1 cellular context compared by ENCODE assay signal in genomic region chr2:138395565-138396306, GRCh38.
TF ChIP-seq lines count a peak whose summit lies in the region.

No MANE protein-coding gene starts in this region.

TF ChIP-seq in GM23338, 12 proteins besides CTCF, POLR2A, EP300 and RAD21 (continued from another document):
- TF ChIP-seq ZNF462 (CRISPR knock-in tag; IDR thresholded peaks at IDR 0.05) (no peak), EZH2 (IDR thresholded peaks at IDR 0.05; ENCODE audit: low read depth, unreplicated experiment) (no peak), POLR2AphosphoS5 (IDR thresholded peaks at IDR 0.05; ENCODE audit: low read depth) (no peak), NANOG (IDR thresholded peaks at IDR 0.05; ENCODE audit: borderline replicate concordance) (no peak)
